In the genomic region with DNA sequence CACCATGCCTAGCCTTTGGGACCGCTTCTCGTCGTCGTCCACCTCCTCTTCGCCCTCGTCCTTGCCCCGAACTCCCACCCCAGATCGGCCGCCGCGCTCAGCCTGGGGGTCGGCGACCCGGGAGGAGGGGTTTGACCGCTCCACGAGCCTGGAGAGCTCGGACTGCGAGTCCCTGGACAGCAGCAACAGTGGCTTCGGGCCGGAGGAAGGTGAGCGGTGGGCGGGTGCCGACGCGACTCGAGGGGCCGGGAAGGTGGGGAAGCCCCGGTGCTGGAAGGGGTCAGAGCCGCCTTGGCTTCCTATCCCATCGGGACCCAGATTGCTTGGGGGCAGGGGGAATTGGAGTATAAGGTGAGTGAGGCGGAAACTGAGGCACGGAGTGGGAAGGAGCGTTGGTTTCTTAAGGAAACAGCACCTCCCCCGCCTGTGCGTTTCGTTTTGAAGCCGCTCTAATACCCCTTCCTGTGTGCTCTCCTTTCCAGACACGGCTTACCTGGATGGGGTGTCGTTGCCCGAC, we compare ENCODE assay signal across 8 cellular contexts. TPM values are rescaled to one million over a fixed set of nuclear protein-coding genes. Genes with fewer than 3 reads are reported as not detected.
DNase-seq lines count a peak whose midpoint lies in the region; ATAC-seq, FAIRE-seq and TF ChIP-seq lines count a peak whose summit lies in the region.

No MANE protein-coding gene starts in this region.

- peaks cover 0 to 23% (median 20%) of the 10 kb centered on the region in 3 donors for H3K36me3 ChIP-seq in esophagus squamous epithelium
- no peaks in the 10 kb centered on the region for H3K36me3 ChIP-seq in neutrophil

- TF ChIP-seq CTCF in RWPE1 (conservative IDR thresholded peaks at IDR 0.05; ENCODE audit: low read depth) (no peak), esophagus squamous epithelium (IDR thresholded peaks at IDR 0.05) (no peak), neutrophil (IDR thresholded peaks at IDR 0.05) (no peak), D721Med (IDR thresholded peaks at IDR 0.05; ENCODE audit: insufficient read depth, missing control alignments) (no peak)

- no peak for TF ChIP-seq POLR2A in esophagus squamous epithelium (IDR thresholded peaks at IDR 0.05)

- no peak for DNase-seq in activated CD4-positive, alpha-beta T cell treated with anti-CD3 and anti-CD28 coated beads for 36 hours
- no peak for DNase-seq in activated CD4-positive, alpha-beta T cell treated with anti-CD3 and anti-CD28 coated beads for 4 hours
- no peak for DNase-seq in RWPE1 (ENCODE audit: low spot score)
- no peak for DNase-seq in esophagus squamous epithelium (lab: John Stamatoyannopoulos, UW)
- DNase-seq in D721Med (ENCODE audit: insufficient read length, low spot score): no peak
- DNase-seq in iPS-NIHi11 (ENCODE audit: low spot score): no peak

- H3K9me3 Mint-ChIP-seq in activated CD4-positive, alpha-beta T cell treated with anti-CD3 and anti-CD28 coated beads for 36 hours (ENCODE audit: low read depth): no peaks in the 10 kb centered on the region

- peaks cover 45% of the 10 kb centered on the region for H3K4me1 Mint-ChIP-seq in activated CD4-positive, alpha-beta T cell treated with anti-CD3 and anti-CD28 coated beads for 36 hours

- POLR2A ChIA-PET in activated CD4-positive, alpha-beta T cell treated with anti-CD3 and anti-CD28 coated beads for 36 hours (lab: Charles Lee): interaction anchor here (1.0 to 6.1 kb wide), 16 partner anchors 9 to 59 kb away, joined by 3 to 137 read pairs (median 8); partner anchors contain the start of genes ANAPC16 and ASCC1
- POLR2A ChIA-PET in RWPE1 (lab: Yijun Ruan, JAX; ENCODE audit: low non-redundant PET): interaction anchor here (0.6 to 6.9 kb wide), 12 partner anchors 14 to 102 kb away, joined by 3 to 86 read pairs (median 4); no protein-coding TSS in a partner anchor

- CTCF ChIA-PET in activated CD4-positive, alpha-beta T cell treated with anti-CD3 and anti-CD28 coated beads for 36 hours (lab: Charles Lee): interaction anchor here (0.7 to 2.8 kb wide), 27 partner anchors 8 to 226 kb away, joined by 3 to 32 read pairs (median 6); partner anchors contain the start of gene ASCC1
- CTCF ChIA-PET in RWPE1 (lab: Yijun Ruan, JAX): interaction anchor here (0.5 to 3.8 kb wide), 21 partner anchors 9 to 1808 kb away, joined by 3 to 29 read pairs (median 5); partner anchors contain the start of genes ANAPC16 and ASCC1

- H3K4me3 ChIP-seq in esophagus squamous epithelium: peak overlapping the region; percentile 84 to 98 (median 88)
- peak overlapping the region; percentile 94 to 97 for H3K4me3 ChIP-seq in neutrophil (ENCODE audit: low read depth in 1 of 2, low read length in 1 of 2)

- H3K4me3 Mint-ChIP-seq in activated CD4-positive, alpha-beta T cell treated with anti-CD3 and anti-CD28 coated beads for 36 hours: peak overlapping the region; percentile 95

- H3K27me3 ChIP-seq in esophagus squamous epithelium (no peaks in the 10 kb centered on the region), neutrophil (no peaks in the 10 kb centered on the region)

- H3K4me1 ChIP-seq in esophagus squamous epithelium (peaks cover 15 to 47% (median 24%) of the 10 kb centered on the region in 3 donors), neutrophil (ENCODE audit: control insufficient read depth in 1 of 2, insufficient read depth in 1 of 2, low read depth in 1 of 2, low read length in 1 of 2) (peaks cover 25 to 30% of the 10 kb centered on the region in 2 experiments)

- H3K27ac Mint-ChIP-seq in activated CD4-positive, alpha-beta T cell treated with anti-CD3 and anti-CD28 coated beads for 36 hours: peak overlapping the region; percentile 99

- H3K27me3 Mint-ChIP-seq in activated CD4-positive, alpha-beta T cell treated with anti-CD3 and anti-CD28 coated beads for 36 hours: no peaks in the 10 kb centered on the region

- no peak for ATAC-seq in activated CD4-positive, alpha-beta T cell treated with anti-CD3 and anti-CD28 coated beads for 36 hours
- no peak for ATAC-seq in GM18520 (IDR thresholded peaks at IDR 0.05; ENCODE audit: unreplicated experiment)

- FAIRE-seq in D721Med (lab: Jason Lieb, UNC): no peak

- intact Hi-C loops in activated CD4-positive, alpha-beta T cell treated with anti-CD3 and anti-CD28 coated beads for 36 hours (cut with DNase I, micrococcal nuclease): loop anchor here in 1 of 2 experiments (2.0 kb wide), 1 partner anchor 61 kb away; no protein-coding TSS in a partner anchor
- intact Hi-C loops in esophagus squamous epithelium (cut with DNase I): no loop called here

- peaks cover 39% of the 10 kb centered on the region for H3K36me3 Mint-ChIP-seq in activated CD4-positive, alpha-beta T cell treated with anti-CD3 and anti-CD28 coated beads for 36 hours (ENCODE audit: low read depth)

- peak overlapping the region; percentile 100 for H3K27ac ChIP-seq in RWPE1
- peak overlapping the region; percentile 96 to 100 (median 98) for H3K27ac ChIP-seq in esophagus squamous epithelium
- H3K27ac ChIP-seq in neutrophil: peak overlapping the region; percentile 92

- WGBS in esophagus squamous epithelium, 2 donors: 0% methylated on average over 3 to 13 of the region's 40 CpGs

- H3K9me3 ChIP-seq in esophagus squamous epithelium (no peaks in the 10 kb centered on the region), neutrophil (no peaks in the 10 kb centered on the region)

RNA-seq across cellular contexts. Expression of gene DDIT4, which starts 0.5 kb away (rescaled TPM):
- 1,000 to 10,000 TPM in 1 of 2 experiments, 100 to 1,000 TPM in 1; 750 to 1,039 TPM for total RNA-seq in activated CD4-positive, alpha-beta T cell treated with anti-CD3 and anti-CD28 coated beads for 36 hours
- 100 to 1,000 TPM in 3 of 4 donors, 10 to 100 TPM in 1; 49.4 to 384 (median 138) TPM for total RNA-seq in esophagus squamous epithelium

RNA-seq across cellular contexts. Expression of gene ASCC1, which starts 58.2 kb away (rescaled TPM):
- 10 to 100 TPM; 67.8 to 68.9 TPM for total RNA-seq in activated CD4-positive, alpha-beta T cell treated with anti-CD3 and anti-CD28 coated beads for 36 hours
- 10 to 100 TPM; 18.7 to 28.4 (median 24.7) TPM for total RNA-seq in esophagus squamous epithelium

RNA-seq across cellular contexts. Expression of gene ANAPC16, which starts 58.5 kb away (rescaled TPM):
- total RNA-seq in activated CD4-positive, alpha-beta T cell treated with anti-CD3 and anti-CD28 coated beads for 36 hours: 100 to 1,000 TPM in 1 of 2 experiments, 10 to 100 TPM in 1; 90.2 to 123 TPM
- 100 to 1,000 TPM in 1 of 4 donors, 10 to 100 TPM in 3; 34.2 to 104 (median 58.1) TPM for total RNA-seq in esophagus squamous epithelium
